25 cellular contexts compared by ENCODE assay signal in the genomic region with DNA sequence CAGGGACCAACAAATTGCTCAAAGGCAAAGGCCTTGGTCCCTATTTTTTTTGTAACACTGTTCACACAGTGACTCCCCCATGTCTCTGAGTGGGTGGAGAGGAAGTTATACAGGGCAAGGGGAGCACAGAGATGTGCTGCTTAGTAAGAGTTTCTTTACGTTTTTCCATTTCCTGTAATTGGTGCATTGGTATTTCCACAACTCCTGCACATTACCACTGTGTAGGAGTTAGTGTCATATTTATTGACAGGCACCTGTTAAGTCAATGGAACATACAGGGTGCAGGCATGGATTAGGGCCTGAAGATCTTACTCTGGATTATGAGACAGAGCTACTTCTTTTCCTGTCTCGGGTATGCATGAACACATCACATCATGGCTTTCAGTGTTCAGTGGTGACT. TPM values are rescaled to one million over a fixed set of nuclear protein-coding genes. Genes with fewer than 3 reads are reported as not detected.
DNase-seq lines count a peak whose midpoint lies in the region; ATAC-seq, FAIRE-seq and TF ChIP-seq lines count a peak whose summit lies in the region.
"Had no signal": no experiment of that assay in that cellular context is flagged by ENCODE, and none has a peak within 500 bp of the region (broad histone marks: within the 10 kb centered on the region; RNA-seq: fewer than 3 reads in every experiment).

No MANE protein-coding gene starts in this region.

- H3K4me1 Mint-ChIP-seq in activated CD4-positive, alpha-beta T cell treated with anti-CD3 and anti-CD28 coated beads for 36 hours, result peaks cover 38% of the 10 kb centered on the region
- peaks cover 2% of the 10 kb centered on the region for H3K4me1 Mint-ChIP-seq in activated CD4-positive, alpha-beta T cell treated with anti-CD3 and anti-CD28 coated beads, Interleukin-2, amount 10 ng/mL, durations not matched to agents 7 days and 5 days
- H3K4me1 Mint-ChIP-seq in activated naive CD8-positive, alpha-beta T cell (ENCODE audit: low read depth), result peaks cover 39% of the 10 kb centered on the region
- H3K4me1 Mint-ChIP-seq: naive B cell had no signal

- H3K27ac Mint-ChIP-seq in activated CD4-positive, alpha-beta T cell treated with anti-CD3 and anti-CD28 coated beads for 36 hours, result peak overlapping the region; percentile 89
- H3K27ac Mint-ChIP-seq in activated CD4-positive, alpha-beta T cell treated with anti-CD3 and anti-CD28 coated beads, Interleukin-2, amount 10 ng/mL, durations not matched to agents 7 days and 5 days, result no peak overlapping the region
- H3K27ac Mint-ChIP-seq in activated naive CD8-positive, alpha-beta T cell, result peak overlapping the region; percentile 84
- H3K27ac Mint-ChIP-seq: effector memory CD8-positive, alpha-beta T cell; H9; IgD-negative memory B cell had no signal

- no peak overlapping the region for H3K4me3 Mint-ChIP-seq in activated CD4-positive, alpha-beta T cell treated with anti-CD3 and anti-CD28 coated beads for 36 hours
- no peak overlapping the region for H3K4me3 Mint-ChIP-seq in activated CD4-positive, alpha-beta T cell treated with anti-CD3 and anti-CD28 coated beads, Interleukin-2, amount 10 ng/mL, durations not matched to agents 7 days and 5 days
- H3K4me3 Mint-ChIP-seq in activated naive CD8-positive, alpha-beta T cell, result peak overlapping the region; percentile 57
- H3K4me3 Mint-ChIP-seq: effector memory CD8-positive, alpha-beta T cell; H9; IgD-negative memory B cell; naive B cell had no signal

- FAIRE-seq in pancreas (lab: Jason Lieb, UNC), result no peak
- FAIRE-seq: A549 had no signal

- 64 to 79% methylated on average over 2 of the region's 2 CpGs for WGBS in pancreas, 2 donors

- no peaks in the 10 kb centered on the region for H3K4me1 ChIP-seq in pancreas
- peaks cover 8% of the 10 kb centered on the region for H3K4me1 ChIP-seq in foreskin keratinocyte
- H3K4me1 ChIP-seq: A549, esophagus squamous epithelium, parathyroid adenoma, right lobe of liver, upper lobe of right lung had no signal

- H3K4me3 ChIP-seq in pancreas, result no peak overlapping the region
- H3K4me3 ChIP-seq: A549, esophagus squamous epithelium, right lobe of liver, upper lobe of right lung had no signal

- peaks cover 21% of the 10 kb centered on the region for H3K27me3 Mint-ChIP-seq in activated CD4-positive, alpha-beta T cell treated with anti-CD3 and anti-CD28 coated beads for 36 hours
- H3K27me3 Mint-ChIP-seq in activated CD4-positive, alpha-beta T cell treated with anti-CD3 and anti-CD28 coated beads, Interleukin-2, amount 10 ng/mL, durations not matched to agents 7 days and 5 days, result peaks cover 10% of the 10 kb centered on the region
- H3K27me3 Mint-ChIP-seq in activated naive CD8-positive, alpha-beta T cell, result peaks cover 10% of the 10 kb centered on the region

- POLR2A ChIA-PET in activated CD4-positive, alpha-beta T cell treated with anti-CD3 and anti-CD28 coated beads for 36 hours (lab: Charles Lee), result no interaction called here
- POLR2A ChIA-PET in activated CD4-positive, alpha-beta T cell treated with anti-CD3 and anti-CD28 coated beads, Interleukin-2, amount 10 ng/mL, durations not matched to agents 7 days and 5 days (lab: Charles Lee), result no interaction called here

- H3K27ac ChIP-seq in pancreas, result no peak overlapping the region
- H3K27ac ChIP-seq in foreskin keratinocyte, result no peak overlapping the region
- H3K27ac ChIP-seq: A549, esophagus squamous epithelium, parathyroid adenoma, right lobe of liver, RWPE1, upper lobe of right lung had no signal

- no peaks in the 10 kb centered on the region for H3K27me3 ChIP-seq in pancreas
- H3K27me3 ChIP-seq in foreskin keratinocyte, result no peaks in the 10 kb centered on the region
- H3K27me3 ChIP-seq: right lobe of liver had no signal

- H3K9me3 ChIP-seq in pancreas, result no peaks in the 10 kb centered on the region
- H3K9me3 ChIP-seq: A549, esophagus squamous epithelium, right lobe of liver, upper lobe of right lung had no signal

- H3K9me3 Mint-ChIP-seq in activated CD4-positive, alpha-beta T cell treated with anti-CD3 and anti-CD28 coated beads for 36 hours (ENCODE audit: low read depth), result peaks cover 4% of the 10 kb centered on the region
- H3K9me3 Mint-ChIP-seq in activated CD4-positive, alpha-beta T cell treated with anti-CD3 and anti-CD28 coated beads, Interleukin-2, amount 10 ng/mL, durations not matched to agents 7 days and 5 days, result peaks cover 2% of the 10 kb centered on the region
- no peaks in the 10 kb centered on the region for H3K9me3 Mint-ChIP-seq in activated naive CD8-positive, alpha-beta T cell (ENCODE audit: low read depth)
- H3K9me3 Mint-ChIP-seq: effector memory CD8-positive, alpha-beta T cell; H9 had no signal

- ATAC-seq in activated CD4-positive, alpha-beta T cell treated with anti-CD3 and anti-CD28 coated beads for 36 hours, result peak; percentile 88
- ATAC-seq in HG02885 (IDR thresholded peaks at IDR 0.05; ENCODE audit: poor library complexity, unreplicated experiment) (peak; percentile 83), pancreas (no peak), foreskin keratinocyte (no peak)
- ATAC-seq: A549; effector memory CD8-positive, alpha-beta T cell; right lobe of liver; upper lobe of right lung had no signal

- H3K36me3 ChIP-seq in pancreas, result no peaks in the 10 kb centered on the region
- H3K36me3 ChIP-seq: esophagus squamous epithelium, right lobe of liver, upper lobe of right lung had no signal

- intact Hi-C loops in activated CD4-positive, alpha-beta T cell treated with anti-CD3 and anti-CD28 coated beads for 36 hours (cut with DNase I, micrococcal nuclease), result loop anchor here (2.0 to 10.0 kb wide), 5 partner anchors 120 to 520 kb away; no protein-coding TSS in a partner anchor
- intact Hi-C loops in pancreas (cut with DNase I), result no loop called here

- no peak for TF ChIP-seq CTCF in pancreas (IDR thresholded peaks at IDR 0.05)
- TF ChIP-seq CTCF in foreskin keratinocyte (conservative IDR thresholded peaks at IDR 0.05), result no peak

- CTCF ChIA-PET in activated CD4-positive, alpha-beta T cell treated with anti-CD3 and anti-CD28 coated beads for 36 hours (lab: Charles Lee), result interaction anchor here (1.0 to 1.1 kb wide), 2 partner anchors 8 to 47 kb away, joined by 4 to 5 read pairs; no protein-coding TSS in a partner anchor
- CTCF ChIA-PET in activated CD4-positive, alpha-beta T cell treated with anti-CD3 and anti-CD28 coated beads, Interleukin-2, amount 10 ng/mL, durations not matched to agents 7 days and 5 days (lab: Charles Lee), result no interaction called here

- peak; percentile 44 for DNase-seq in activated CD4-positive, alpha-beta T cell treated with anti-CD3 and anti-CD28 coated beads for 36 hours
- no peak for DNase-seq in activated CD4-positive, alpha-beta T cell treated with anti-CD3 and anti-CD28 coated beads, Interleukin-2, amount 10 ng/mL, durations not matched to agents 7 days and 5 days
- peak; percentile 17 for DNase-seq in CD1c-positive myeloid dendritic cell (ENCODE audit: extremely low spot score)
- DNase-seq in ureter (ENCODE audit: low spot score), result no peak
- DNase-seq in pancreas, result no peak
- DNase-seq in foreskin keratinocyte, result no peak
- DNase-seq: activated naive CD4-positive, alpha-beta T cell; effector memory CD8-positive, alpha-beta T cell; esophagus squamous epithelium; H9; MV-4-11; naive B cell; NCI-H2029; right lobe of liver; upper lobe of right lung had no signal

- peaks cover 14% of the 10 kb centered on the region for H3K36me3 Mint-ChIP-seq in activated CD4-positive, alpha-beta T cell treated with anti-CD3 and anti-CD28 coated beads for 36 hours (ENCODE audit: low read depth)
- H3K36me3 Mint-ChIP-seq in activated CD4-positive, alpha-beta T cell treated with anti-CD3 and anti-CD28 coated beads, Interleukin-2, amount 10 ng/mL, durations not matched to agents 7 days and 5 days (ENCODE audit: low read depth), result no peaks in the 10 kb centered on the region
- H3K36me3 Mint-ChIP-seq in activated naive CD8-positive, alpha-beta T cell, result no peaks in the 10 kb centered on the region
- H3K36me3 Mint-ChIP-seq: IgD-negative memory B cell, naive B cell had no signal

RNA-seq across cellular contexts. Expression of gene SOX21, which starts 45.2 kb away (rescaled TPM):
- total RNA-seq in activated CD4-positive, alpha-beta T cell treated with anti-CD3 and anti-CD28 coated beads for 36 hours, result not detected
- total RNA-seq in activated CD4-positive, alpha-beta T cell treated with anti-CD3 and anti-CD28 coated beads, Interleukin-2, amount 10 ng/mL, durations not matched to agents 7 days and 5 days, result not detected
- total RNA-seq in ureter (not detected), pancreas (under 1 TPM in 1 of 6 donors, not detected in 5; 0.16 TPM), foreskin keratinocyte (not detected in 2 replicates)
- polyA plus RNA-seq in pancreas (not detected), foreskin keratinocyte (not detected in 2 replicates)
- total RNA-seq: activated CD8-positive, alpha-beta memory T cell treated with anti-CD3 and anti-CD28 coated beads for 36 hours; G401; NCI-H460; right lobe of liver had no signal
- polyA plus RNA-seq: BJ, IgD-negative memory B cell had no signal

Comparison
In these comparisons a context has a peak if more than half of its experiments do, and no peak if none do; other contexts are left out.
1. DNase-seq: peak in activated CD4-positive, alpha-beta T cell treated with anti-CD3 and anti-CD28 coated beads for 36 hours (single experiment) and CD1c-positive myeloid dendritic cell (single experiment); none in activated CD4-positive, alpha-beta T cell treated with anti-CD3 and anti-CD28 coated beads, Interleukin-2, amount 10 ng/mL, durations not matched to agents 7 days and 5 days (single experiment), ureter (single experiment), pancreas (0 of 6) and foreskin keratinocyte (0 of 2).
2. ATAC-seq: peak in activated CD4-positive, alpha-beta T cell treated with anti-CD3 and anti-CD28 coated beads for 36 hours (single experiment) and HG02885 (single experiment); none in pancreas (0 of 4) and foreskin keratinocyte (single experiment).
3. intact Hi-C loops: an anchor here in activated CD4-positive, alpha-beta T cell treated with anti-CD3 and anti-CD28 coated beads for 36 hours (2.0 to 10.0 kb wide); none called in pancreas.